Comparison of ENCODE assay signal across 16 cellular contexts in the genomic region with DNA sequence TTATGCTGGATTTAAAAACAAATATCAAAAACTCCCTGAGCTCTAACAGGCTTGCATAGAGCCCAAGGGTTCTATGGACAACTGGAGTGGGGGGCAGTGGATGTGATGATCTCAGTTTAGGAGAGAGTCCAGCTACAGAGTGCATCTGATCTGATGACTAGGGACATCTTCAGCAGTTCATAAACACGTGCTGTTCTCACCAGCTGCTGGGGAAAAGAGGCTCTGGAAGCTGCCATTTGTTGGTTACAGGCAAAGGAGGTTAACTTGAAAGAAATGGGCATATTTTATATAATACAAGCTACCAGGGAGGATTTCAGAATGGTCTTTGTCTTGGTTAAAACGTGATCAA. TPM values are rescaled to one million over a fixed set of nuclear protein-coding genes. Genes with fewer than 3 reads are reported as not detected.
DNase-seq lines count a peak whose midpoint lies in the region; ATAC-seq and TF ChIP-seq lines count a peak whose summit lies in the region.
"Had no signal": no experiment of that assay in that cellular context is flagged by ENCODE, and none has a peak within 500 bp of the region (broad histone marks: within the 10 kb centered on the region; RNA-seq: fewer than 3 reads in every experiment).

No MANE protein-coding gene starts in this region.

- peaks cover 12% of the 10 kb centered on the region for H3K36me3 Mint-ChIP-seq in stimulated activated memory B cell treated with anti-CD40 and anti-IgM and Interleukin-4, amounts not matched to agents 10 μg/mL and 1 μg/mL and 100 μg/mL, for 72 hours
- H3K36me3 Mint-ChIP-seq: CD4-positive, alpha-beta memory T cell had no signal

- H3K9me3 ChIP-seq in RWPE2 (ENCODE audit: severe bottlenecking) (no peaks in the 10 kb centered on the region), esophagus squamous epithelium (peaks cover 0 to 1% (median 0%) of the 10 kb centered on the region in 3 donors)

- intact Hi-C loops in Right ventricle myocardium superior (cut with DNase I) (no loop called here), cardiac septum (cut with DNase I) (no loop called here), esophagus squamous epithelium (cut with DNase I) (no loop called here)

- peaks cover 9% of the 10 kb centered on the region for H3K9me3 Mint-ChIP-seq in stimulated activated memory B cell treated with anti-CD40 and anti-IgM and Interleukin-4, amounts not matched to agents 10 μg/mL and 1 μg/mL and 100 μg/mL, for 72 hours

- H3K4me1 ChIP-seq in RWPE2 (ENCODE audit: insufficient read depth, poor library complexity, severe bottlenecking) (peaks cover 32% of the 10 kb centered on the region), esophagus squamous epithelium (peaks cover 5 to 61% (median 18%) of the 10 kb centered on the region in 3 donors)

- H3K27ac ChIP-seq in RWPE2 (ENCODE audit: poor library complexity, severe bottlenecking) (peak overlapping the region; percentile 53), esophagus squamous epithelium (peak overlapping the region; percentile 63 to 80 (median 74))
- H3K27ac ChIP-seq: SK-N-MC had no signal

- TF ChIP-seq CTCF in RWPE2 (IDR thresholded peaks at IDR 0.05; ENCODE audit: poor library complexity, severe bottlenecking) (no peak), esophagus squamous epithelium (IDR thresholded peaks at IDR 0.05) (no peak)

- H3K4me3 ChIP-seq in RWPE2 (ENCODE audit: severe bottlenecking) (no peak overlapping the region), esophagus squamous epithelium (no peak overlapping the region)
- H3K4me3 ChIP-seq: A549, SK-N-MC had no signal

- H3K27ac Mint-ChIP-seq in stimulated activated memory B cell treated with anti-CD40 and anti-IgM and Interleukin-4, amounts not matched to agents 10 μg/mL and 1 μg/mL and 100 μg/mL, for 72 hours = peak overlapping the region; percentile 72

- H3K36me3 ChIP-seq in RWPE2 (ENCODE audit: low read depth) (no peaks in the 10 kb centered on the region), esophagus squamous epithelium (no peaks in the 10 kb centered on the region)

- H3K27me3 Mint-ChIP-seq in stimulated activated memory B cell treated with anti-CD40 and anti-IgM and Interleukin-4, amounts not matched to agents 10 μg/mL and 1 μg/mL and 100 μg/mL, for 72 hours = no peaks in the 10 kb centered on the region

- peaks cover 74% of the 10 kb centered on the region for H3K4me1 Mint-ChIP-seq in stimulated activated memory B cell treated with anti-CD40 and anti-IgM and Interleukin-4, amounts not matched to agents 10 μg/mL and 1 μg/mL and 100 μg/mL, for 72 hours

- no peak for TF ChIP-seq POLR2A in esophagus squamous epithelium (IDR thresholded peaks at IDR 0.05)

- no peak for DNase-seq in Right ventricle myocardium superior
- DNase-seq in cardiac septum (ENCODE audit: low spot score) = no peak
- DNase-seq in RWPE2 (ENCODE audit: low spot score) = no peak
- DNase-seq in esophagus squamous epithelium (lab: John Stamatoyannopoulos, UW) = no peak
- DNase-seq in stimulated activated CD4-positive, alpha-beta T cell treated with anti-CD3 and anti-CD28 coated beads, Interleukin-1b, Interleukin-23, amount 100 ng/mL, for 48 hours = no peak
- DNase-seq in NCI-H345 treated with DMSO at 0.1 percent for 48 hours (lab: John Stamatoyannopoulos, UW; ENCODE audit: unreplicated experiment) = no peak
- DNase-seq: CD4-positive, alpha-beta memory T cell; GOT3; KG1; MM.1S; NCI-H1930; NCI-H524 had no signal

- ATAC-seq in Right ventricle myocardium superior (ENCODE audit: poor library complexity) (peak; percentile 69), RWPE2 (ENCODE audit: low read depth) (no peak), HG03457 (IDR thresholded peaks at IDR 0.05; ENCODE audit: unreplicated experiment) (no peak)
- no peak for ATAC-seq in stimulated activated memory B cell treated with anti-CD40 and anti-IgM and Interleukin-4, amounts not matched to agents 10 μg/mL and 1 μg/mL and 100 μg/mL, for 72 hours
- ATAC-seq: A549 had no signal

- H3K4me3 Mint-ChIP-seq in stimulated activated memory B cell treated with anti-CD40 and anti-IgM and Interleukin-4, amounts not matched to agents 10 μg/mL and 1 μg/mL and 100 μg/mL, for 72 hours = no peak overlapping the region

- WGBS in esophagus squamous epithelium, 2 donors = 28 to 31% methylated on average over 2 of the region's 2 CpGs

- H3K27me3 ChIP-seq in RWPE2 (ENCODE audit: insufficient read depth, poor library complexity, severe bottlenecking) (no peaks in the 10 kb centered on the region), esophagus squamous epithelium (no peaks in the 10 kb centered on the region)

RNA-seq across cellular contexts. Expression of gene ZNF396, which starts 36.0 kb away (rescaled TPM):
- 0.48 TPM for total RNA-seq in Right ventricle myocardium superior
- 1.0 TPM for total RNA-seq in cardiac septum
- total RNA-seq in esophagus squamous epithelium = 1 to 10 TPM in 2 of 4 donors, under 1 TPM in 2; 0.11 to 2.0 (median 0.95) TPM
